In the genomic region with DNA sequence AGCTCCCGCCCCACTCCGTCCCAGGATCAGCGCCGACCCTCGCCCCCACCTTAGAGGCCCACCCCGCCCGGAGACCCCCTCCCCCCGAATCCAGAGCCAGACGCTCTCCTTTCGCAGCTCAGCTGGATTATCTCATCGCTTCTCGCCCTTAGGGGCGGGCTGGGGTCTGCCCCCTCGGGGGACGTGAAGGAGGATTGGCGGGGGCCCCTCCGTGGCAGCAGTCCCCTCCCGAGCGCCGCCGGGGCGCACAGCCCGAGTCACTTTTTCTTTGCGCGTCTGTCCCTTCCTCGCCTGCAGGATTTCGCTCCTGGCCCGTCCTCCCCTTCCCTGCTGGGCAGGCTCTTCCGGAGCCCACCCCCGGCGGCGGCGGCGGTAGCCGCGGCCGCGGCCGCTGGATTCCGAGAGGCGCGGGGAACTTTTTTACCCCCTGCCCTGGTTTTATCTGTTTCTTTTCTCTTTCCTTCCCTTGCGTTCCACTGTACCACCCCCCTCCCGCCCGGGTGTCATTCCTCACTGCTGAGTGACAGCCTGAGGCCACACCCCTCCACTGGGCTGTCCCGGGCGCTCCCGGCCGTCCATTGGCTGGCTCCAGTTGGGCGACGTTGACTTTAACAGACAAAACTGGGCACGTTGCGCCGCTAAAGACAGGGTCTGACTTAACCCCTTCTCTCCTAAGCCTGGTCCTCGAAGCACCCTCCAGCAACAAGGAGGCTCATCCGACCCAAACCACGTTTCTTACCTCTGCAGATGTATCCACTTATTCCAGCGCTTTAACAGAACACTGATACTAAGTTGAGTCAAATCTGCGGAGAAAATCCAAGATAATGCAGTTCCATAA, we compare ENCODE assay signal across 8 cellular contexts. TPM values are rescaled to one million over a fixed set of nuclear protein-coding genes. Genes with fewer than 3 reads are reported as not detected.
A peak's percentile ranks its signal among the peaks of the same experiment; 100 is the strongest.
DNase-seq lines count a peak whose midpoint lies in the region; ATAC-seq and TF ChIP-seq lines count a peak whose summit lies in the region.

No MANE protein-coding gene starts in this region.

- H3K27me3 ChIP-seq in neuron (ENCODE audit: insufficient read depth, low read length), result peaks cover 31% of the 10 kb centered on the region

- H3K4me3 Mint-ChIP-seq in activated T-helper 17 cell treated with anti-CD3 and anti-CD28 coated beads, Interleukin-2, amount 50 U/mL, for 72 hours, result peak overlapping the region; percentile 79

- H3K4me1 ChIP-seq in neuron (ENCODE audit: insufficient read depth, low read length), result peaks cover 8% of the 10 kb centered on the region

- no peaks in the 10 kb centered on the region for H3K9me3 Mint-ChIP-seq in activated T-helper 17 cell treated with anti-CD3 and anti-CD28 coated beads, Interleukin-2, amount 50 U/mL, for 72 hours

- TF ChIP-seq CTCF in C4-2B (conservative IDR thresholded peaks at IDR 0.05), result no peak

- peaks cover 22% of the 10 kb centered on the region for H3K4me1 Mint-ChIP-seq in activated T-helper 17 cell treated with anti-CD3 and anti-CD28 coated beads, Interleukin-2, amount 50 U/mL, for 72 hours

- H3K27ac ChIP-seq in C4-2B, result peak overlapping the region; percentile 72

- peaks cover 2% of the 10 kb centered on the region for H3K36me3 ChIP-seq in neuron (ENCODE audit: insufficient read depth, low read length)

- H3K4me3 ChIP-seq in neuron (ENCODE audit: low read length), result peak overlapping the region; percentile 53

- no peak overlapping the region for H3K27ac Mint-ChIP-seq in activated T-helper 17 cell treated with anti-CD3 and anti-CD28 coated beads, Interleukin-2, amount 50 U/mL, for 72 hours

- peaks cover 7% of the 10 kb centered on the region for H3K9me3 ChIP-seq in neuron (ENCODE audit: low read length)

- H2AFZ ChIP-seq in neuron (ENCODE audit: low read depth, low read length), result peak overlapping the region; percentile 82

- ATAC-seq in GM19035 (IDR thresholded peaks at IDR 0.05; ENCODE audit: unreplicated experiment), result peak; percentile 54
- ATAC-seq in HG03342 (IDR thresholded peaks at IDR 0.05; ENCODE audit: unreplicated experiment), result peak; percentile 49
- peak; percentile 67 for ATAC-seq in activated T-helper 17 cell treated with anti-CD3 and anti-CD28 coated beads, Interleukin-2, amount 50 U/mL, for 72 hours (replicated peaks)
- ATAC-seq in HG03135 (IDR thresholded peaks at IDR 0.05; ENCODE audit: unreplicated experiment), result no peak

- H3K27me3 Mint-ChIP-seq in activated T-helper 17 cell treated with anti-CD3 and anti-CD28 coated beads, Interleukin-2, amount 50 U/mL, for 72 hours, result peaks cover 53% of the 10 kb centered on the region

- peak; percentile 70 for DNase-seq in NCI-H446 treated with DMSO at 0.1 percent for 48 hours (lab: John Stamatoyannopoulos, UW)
- peak; percentile 51 for DNase-seq in globus pallidus (ENCODE audit: low spot score)

- H3K36me3 Mint-ChIP-seq in activated T-helper 17 cell treated with anti-CD3 and anti-CD28 coated beads, Interleukin-2, amount 50 U/mL, for 72 hours (ENCODE audit: low read depth), result peaks cover 28% of the 10 kb centered on the region

RNA-seq across cellular contexts. Expression of gene NKX3-2, which starts 0.5 kb away (rescaled TPM):
- total RNA-seq in activated T-helper 17 cell treated with anti-CD3 and anti-CD28 coated beads, Interleukin-2, amount 50 U/mL, for 72 hours, result not detected
